33 cellular contexts compared by ENCODE assay signal in the genomic region with DNA sequence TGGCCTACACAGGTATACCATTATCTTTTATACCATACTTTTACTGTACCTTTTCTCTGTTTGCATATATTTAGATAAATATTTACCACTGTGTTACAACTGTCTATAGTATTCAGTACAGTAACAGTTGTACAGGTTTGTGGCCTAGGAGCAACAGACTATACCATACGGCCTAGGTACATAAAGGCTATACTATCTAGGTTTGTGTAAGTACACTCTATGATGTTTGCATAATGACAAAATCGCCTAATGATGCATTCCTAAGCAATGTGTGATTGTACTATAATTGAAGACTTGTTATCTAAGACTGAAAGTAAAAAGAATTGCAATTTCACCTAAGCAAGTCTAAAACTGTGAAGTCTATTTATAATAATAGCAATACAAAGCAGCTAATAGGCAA. TPM values are rescaled to one million over a fixed set of nuclear protein-coding genes. Genes with fewer than 3 reads are reported as not detected.
DNase-seq lines count a peak whose midpoint lies in the region; ATAC-seq and TF ChIP-seq lines count a peak whose summit lies in the region.
"Had no signal": no experiment of that assay in that cellular context is flagged by ENCODE, and none has a peak within 500 bp of the region (broad histone marks: within the 10 kb centered on the region; RNA-seq: fewer than 3 reads in every experiment).

No MANE protein-coding gene starts in this region.

- H3K36me3 ChIP-seq in HEK293 (ENCODE audit: control insufficient read depth in 2 of 2, insufficient read depth in 1 of 2, low read length in 2 of 2) (peaks cover 0 to 18% of the 10 kb centered on the region in 2 experiments; a peak in 2 of 3 replicates), mammary epithelial cell (ENCODE audit: insufficient read depth, low read length) (no peaks in the 10 kb centered on the region), neural cell (ENCODE audit: insufficient read depth, low read length) (no peaks in the 10 kb centered on the region)
- H3K36me3 ChIP-seq: pancreas had no signal

- H4K20me1 ChIP-seq in mammary epithelial cell (ENCODE audit: insufficient read depth, low read length) (no peaks in the 10 kb centered on the region), neural cell (ENCODE audit: insufficient read depth) (no peaks in the 10 kb centered on the region)

- CTCF ChIA-PET in HEK293 (lab: Yijun Ruan, JAX) (no interaction called here), mammary epithelial cell (lab: Charles Lee; ENCODE audit: low non-redundant PET) (interaction anchor here (0.6 kb wide), 1 partner anchor 199 kb away, joined by 4 read pairs; no protein-coding TSS in a partner anchor)

- H3F3A ChIP-seq in neural cell (ENCODE audit: insufficient read depth, low read length, poor library complexity, severe bottlenecking): peaks cover 17% of the 10 kb centered on the region

- no peaks in the 10 kb centered on the region for H3K9me3 ChIP-seq in HEK293 (ENCODE audit: control insufficient read depth, insufficient read depth, low read depth, low read length)
- no peaks in the 10 kb centered on the region for H3K9me3 ChIP-seq in mammary epithelial cell (replicated peaks; ENCODE audit: insufficient read depth, low read length)
- no peaks in the 10 kb centered on the region for H3K9me3 ChIP-seq in neural cell (ENCODE audit: low read length)
- H3K9me3 ChIP-seq: adrenal gland, body of pancreas, pancreas, testis had no signal

- intact Hi-C loops in mammary epithelial cell (cut with micrococcal nuclease): loop anchor here (10.0 kb wide), 1 partner anchor 615 kb away; the partner anchor contains the start of gene IFT74

- H3K4me1 ChIP-seq in HEK293 (ENCODE audit: control insufficient read depth, insufficient read depth, low read length) (peaks cover 8% of the 10 kb centered on the region), mammary epithelial cell (ENCODE audit: insufficient read depth, low read length) (peaks cover 13% of the 10 kb centered on the region)

- H3K27me3 ChIP-seq in mammary epithelial cell (ENCODE audit: insufficient read depth, low read length): no peaks in the 10 kb centered on the region
- H3K27me3 ChIP-seq in neural cell (ENCODE audit: insufficient read depth, low read depth, low read length): no peaks in the 10 kb centered on the region
- H3K27me3 ChIP-seq: adrenal gland, body of pancreas, pancreas, testis had no signal

- no peaks in the 10 kb centered on the region for H3K9me2 ChIP-seq in neural cell (ENCODE audit: insufficient read depth, low read length)

- POLR2A ChIA-PET in HEK293 (lab: Yijun Ruan, JAX): no interaction called here

- dilution Hi-C loops in mammary epithelial cell (cut with HindIII; ENCODE audit: low sequenced_read_pairs): no loop called here

- 23% methylated on average over 2 of the region's 2 CpGs for WGBS in mammary epithelial cell (ENCODE audit: low coverage, missing lambda C conversion rate)

- no peak overlapping the region for H3K27ac ChIP-seq in HEK293 (ENCODE audit: extremely low read depth, low read depth, low read length)
- H3K27ac ChIP-seq in mammary epithelial cell (ENCODE audit: insufficient read depth, low read depth, low read length): no peak overlapping the region
- no peak overlapping the region for H3K27ac ChIP-seq in neural cell (ENCODE audit: low read length)
- H3K27ac ChIP-seq: adrenal gland, body of pancreas, pancreas, RWPE1, testis had no signal

- H3K4me3 ChIP-seq in HEK293 (ENCODE audit: low read depth, low read length) (no peak overlapping the region), mammary epithelial cell (replicated peaks in 1 of 3; ENCODE audit: insufficient read depth in 1 of 3, low read depth in 2 of 3, low read length in 3 of 3) (no peak overlapping the region), neural cell (ENCODE audit: low read length) (peak overlapping the region; percentile 5)
- H3K4me3 ChIP-seq: adrenal gland, body of pancreas, pancreas, smooth muscle cell, testis had no signal

- no peak overlapping the region for H3K4me2 ChIP-seq in mammary epithelial cell (ENCODE audit: insufficient read depth, low read depth, low read length)
- no peak overlapping the region for H3K4me2 ChIP-seq in neural cell (ENCODE audit: low read length)
- H3K4me2 ChIP-seq: smooth muscle cell had no signal

- no peak overlapping the region for H2AFZ ChIP-seq in mammary epithelial cell (ENCODE audit: low read depth, low read length)
- no peak overlapping the region for H2AFZ ChIP-seq in neural cell (ENCODE audit: low read depth, low read length)

- no peak for TF ChIP-seq EP300 in neural cell (conservative IDR thresholded peaks at IDR 0.05; ENCODE audit: poor library complexity, severe bottlenecking)

- TF ChIP-seq CTCF in HEK293 (tag by site-specific recombination; IDR thresholded peaks at IDR 0.05) (no peak), mammary epithelial cell (conservative IDR thresholded peaks at IDR 0.05 in 1 of 2, IDR thresholded peaks at IDR 0.05 in 1 of 2; ENCODE audit: extremely low read depth in 1 of 2, insufficient read depth in 1 of 2, low read depth in 1 of 2, low read length in 2 of 2) (no peak), neural cell (IDR thresholded peaks at IDR 0.05; ENCODE audit: poor library complexity, severe bottlenecking) (no peak)

- H3K79me2 ChIP-seq in mammary epithelial cell (ENCODE audit: insufficient read depth, low read length): peaks cover 3% of the 10 kb centered on the region
- H3K79me2 ChIP-seq in neural cell (replicated peaks; ENCODE audit: insufficient read depth, low read length): peaks cover 35% of the 10 kb centered on the region

- BruUV-seq in mammary epithelial cell (replicated peaks; lab: Mats Ljungman, UMichigan): no TSS peak

- DNase-seq in NCI-H510A treated with DMSO at 0.1 percent for 48 hours (lab: John Stamatoyannopoulos, UW) (peak; percentile 3), NCI-H510A (lab: John Stamatoyannopoulos, UW) (no peak), mammary epithelial cell (peak; percentile 30), SW 1271 (lab: John Stamatoyannopoulos, UW) (no peak), MV-4-11 (lab: John Stamatoyannopoulos, UW) (no peak)
- DNase-seq: activated CD4-positive, alpha-beta T cell treated with anti-CD3 and anti-CD28 coated beads, Interleukin-2, amount 50 U/mL, for 4 hours; activated naive CD4-positive, alpha-beta T cell treated with anti-CD3 and anti-CD28 coated beads, Interleukin-2, amount 10 ng/mL, durations not matched to agents 7 days and 5 days; adrenal gland; body of pancreas; Calu3; hypothalamus; left cardiac atrium; NCI-H1105 treated with DMSO at 0.1 percent for 48 hours; NCI-H187 treated with DMSO at 0.1 percent for 48 hours; NCI-H2227 treated with DMSO at 0.1 percent for 48 hours; pancreas; retina; stimulated activated naive CD4-positive, alpha-beta T cell treated with Interleukin-2 at 50 U/mL for 16 hours; T-helper 17 cell; testis had no signal

- no peak for TF ChIP-seq RAD21 in neural cell (conservative IDR thresholded peaks at IDR 0.05)

- H3K9ac ChIP-seq in mammary epithelial cell (ENCODE audit: insufficient read depth, low read length) (no peak overlapping the region), neural cell (ENCODE audit: low read length) (no peak overlapping the region)

- ATAC-seq in GM21619 (IDR thresholded peaks at IDR 0.05; ENCODE audit: unreplicated experiment): no peak
- ATAC-seq: activated CD4-positive, CD25-positive, alpha-beta regulatory T cell treated with anti-CD3 and anti-CD28 coated beads, Interleukin-2, amount 50 U/mL, for 24 hours; body of pancreas; left cardiac atrium; pancreas; T-helper 17 cell had no signal

- in situ Hi-C loops in mammary epithelial cell (cut with MboI; ENCODE audit: low sequenced_read_pairs in 2 of 2): no loop called here

TF ChIP-seq in HEK293, 187 proteins besides CTCF, POLR2A, EP300 and RAD21 (continues in another document):
- no peak for TF ChIP-seq ZNF621 (tag by site-specific recombination; IDR thresholded peaks at IDR 0.05)

TF ChIP-seq in neural cell, 6 proteins besides CTCF, POLR2A, EP300 and RAD21:
- TF ChIP-seq SMC3 (conservative IDR thresholded peaks at IDR 0.05; ENCODE audit: poor library complexity): no peak
- no peak for TF ChIP-seq EZH2 (IDR thresholded peaks at IDR 0.05; ENCODE audit: borderline replicate concordance, insufficient read depth, low read length, poor library complexity, severe bottlenecking)

RNA-seq across cellular contexts. Expression of gene C9orf72, which starts 3.9 kb away (rescaled TPM):
- total RNA-seq in mammary epithelial cell: 10 to 100 TPM in 1 of 2 donors, 1 to 10 TPM in 1; 9.2 to 11.8 TPM
- 2.4 TPM for polyA plus RNA-seq in mammary epithelial cell
- 1.7 TPM for polyA minus RNA-seq in mammary epithelial cell
- polyA plus RNA-seq in neural cell: 146 and 166 TPM in 2 replicates
- 121 and 135 TPM in 2 replicates for polyA minus RNA-seq in neural cell

RNA-seq across cellular contexts. Expression of gene MOB3B, which starts 39.8 kb away (rescaled TPM):
- total RNA-seq in mammary epithelial cell: 10 to 100 TPM; 18.8 to 19.3 TPM
- polyA plus RNA-seq in mammary epithelial cell (14.9 TPM), neural cell (1.8 and 2.2 TPM in 2 replicates)
- polyA minus RNA-seq in mammary epithelial cell (27.4 TPM), neural cell (2.9 and 3.9 TPM in 2 replicates)

RNA-seq across cellular contexts. Expression of gene IFNK, which starts 45.3 kb away (rescaled TPM):
- total RNA-seq in mammary epithelial cell: not detected
- polyA plus RNA-seq in mammary epithelial cell (not detected), neural cell (not detected in 2 replicates)
- polyA minus RNA-seq in mammary epithelial cell (not detected), neural cell (not detected in 2 replicates)
- total RNA-seq: activated T-helper 1 cell treated with anti-CD3 and anti-CD28 coated beads, Interleukin-12 subunit alpha, Interleukin-12 subunit beta, Interleukin-2, Interleukin-4 antibody, amounts not matched to agents 30 ng/mL and 10 ng/mL and 1 ng/mL, durations not matched to agents 14 hours and 24 hours and 36 hours; adrenal gland; body of pancreas; Calu3; cerebellum; epithelial cell of proximal tubule; H1; HT1080; left cardiac atrium; M059J; neural crest cell; pancreas; smooth muscle cell; T-helper 17 cell; testis had no signal
- polyA plus RNA-seq: adrenal gland, H1, pancreas, smooth muscle cell had no signal

Comparison
In these comparisons a context has a peak if more than half of its experiments do, and no peak if none do; other contexts are left out.
1. DNase-seq: peak in NCI-H510A treated with DMSO at 0.1 percent for 48 hours (single experiment) and mammary epithelial cell (single experiment); none in NCI-H510A (single experiment), SW 1271 (0 of 2) and MV-4-11 (single experiment).
2. RNA of gene C9orf72, which starts 3.9 kb away (polyA plus RNA-seq): 146 to 166 TPM in neural cell; 2.4 TPM in mammary epithelial cell (single experiment); every median in the first group is over 10 times any median in the second.